In the genomic region with DNA sequence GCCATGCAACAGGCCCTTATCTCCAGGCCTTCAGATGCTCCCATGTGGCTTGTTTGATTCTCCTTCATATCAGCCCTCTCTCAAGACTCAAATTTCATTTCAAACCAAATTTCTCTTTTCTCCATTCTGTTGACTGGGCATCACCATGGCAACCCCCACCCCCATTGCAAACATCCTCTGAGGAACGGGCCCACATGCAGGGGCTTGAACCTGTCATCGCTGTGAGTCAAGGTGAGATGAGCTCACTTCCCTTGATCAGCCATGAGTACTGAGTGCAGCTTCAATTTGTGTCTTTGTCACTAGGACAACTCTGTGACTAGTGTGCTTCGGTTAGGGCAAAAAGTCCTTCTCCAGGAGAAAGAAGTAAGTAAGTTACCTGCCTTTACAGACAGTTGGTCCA, we compare ENCODE assay signal across 11 cellular contexts. TPM values are rescaled to one million over a fixed set of nuclear protein-coding genes. Genes with fewer than 3 reads are reported as not detected.
A peak's percentile ranks its signal among the peaks of the same experiment; 100 is the strongest.
DNase-seq lines count a peak whose midpoint lies in the region; ATAC-seq and TF ChIP-seq lines count a peak whose summit lies in the region.
"Had no signal": no experiment of that assay in that cellular context is flagged by ENCODE, and none has a peak within 500 bp of the region (broad histone marks: within the 10 kb centered on the region; RNA-seq: fewer than 3 reads in every experiment).

No MANE protein-coding gene starts in this region.

- H3K4me3 ChIP-seq in MG63 (no peak overlapping the region), gastroesophageal sphincter (no peak overlapping the region)

- peak; percentile 45 for ATAC-seq in esophagus mucosa
- no peak for ATAC-seq in gastroesophageal sphincter

- no peak for TF ChIP-seq EP300 in gastroesophageal sphincter (IDR thresholded peaks at IDR 0.05)

- peaks cover 0 to 19% (median 0%) of the 10 kb centered on the region in 3 donors for H3K4me1 ChIP-seq in gastroesophageal sphincter

- no peak for TF ChIP-seq POLR2A in gastroesophageal sphincter (IDR thresholded peaks at IDR 0.05)

- no peaks in the 10 kb centered on the region for H3K27me3 ChIP-seq in MG63
- no peaks in the 10 kb centered on the region for H3K27me3 ChIP-seq in gastroesophageal sphincter

- WGBS in gastroesophageal sphincter (ENCODE audit: low coverage in 1 of 2), 2 donors: 75% methylated on average over 2 to 3 of the region's 3 CpGs

- no peak for TF ChIP-seq CTCF in gastroesophageal sphincter (IDR thresholded peaks at IDR 0.05)

- H3K9me3 ChIP-seq in MG63 (no peaks in the 10 kb centered on the region), gastroesophageal sphincter (no peaks in the 10 kb centered on the region)

- DNase-seq in MG63: peak; percentile 33
- peak; percentile 34 to 57 for DNase-seq in activated CD4-positive, alpha-beta T cell treated with anti-CD3 and anti-CD28 coated beads for 4 hours
- DNase-seq in stimulated activated CD4-positive, alpha-beta T cell treated with anti-CD3 and anti-CD28 coated beads, Interleukin-4, amount 100 ng/mL, for 48 hours (ENCODE audit: low read depth in 2 of 2): peak; percentile 37 to 39
- DNase-seq in NCI-H2171 treated with DMSO at 0.1 percent for 48 hours (lab: John Stamatoyannopoulos, UW): no peak
- no peak for DNase-seq in NOMO-1 treated with DMSO at 0.1 percent for 48 hours (lab: John Stamatoyannopoulos, UW; ENCODE audit: unreplicated experiment)
- DNase-seq: Kasumi-1; NK-92 treated with Interleukin-12 subunit alpha and Interleukin-12 subunit beta, amount 100 ng/mL, for 24 hours; T-helper 9 cell had no signal

- H3K36me3 ChIP-seq in MG63: no peaks in the 10 kb centered on the region
- H3K36me3 ChIP-seq in gastroesophageal sphincter: no peaks in the 10 kb centered on the region

- H3K27ac ChIP-seq in gastroesophageal sphincter: no peak overlapping the region

RNA-seq across cellular contexts. Expression of gene CALML3, which starts 41.8 kb away (rescaled TPM):
- not detected in 2 replicates for total RNA-seq in MG63 (2014; rRNA removed; shearing (Covaris generic); ENCODE audit: low replicate concordance)
- 501 TPM for total RNA-seq in esophagus mucosa
- 10 to 100 TPM in 1 of 4 donors, 1 to 10 TPM in 1, under 1 TPM in 1, not detected in 1; 0.13 to 19.4 (median 1.9) TPM for total RNA-seq in gastroesophageal sphincter
- total RNA-seq: neural crest cell had no signal

Comparison
In these comparisons a context has a peak if more than half of its experiments do, and no peak if none do; other contexts are left out.
1. DNase-seq: peak in MG63 (single experiment), activated CD4-positive, alpha-beta T cell treated with anti-CD3 and anti-CD28 coated beads for 4 hours (2 of 2) and stimulated activated CD4-positive, alpha-beta T cell treated with anti-CD3 and anti-CD28 coated beads, Interleukin-4, amount 100 ng/mL, for 48 hours (2 of 2); none in NCI-H2171 treated with DMSO at 0.1 percent for 48 hours (single experiment) and NOMO-1 treated with DMSO at 0.1 percent for 48 hours (single experiment).
2. RNA of gene CALML3, which starts 41.8 kb away (total RNA-seq): 501 TPM in esophagus mucosa (single experiment); 0.13 to 19.4 TPM in gastroesophageal sphincter and not detected in MG63; every median in the first group is over 10 times any median in the second.